2 cellular contexts compared by ENCODE assay signal in the genomic region with DNA sequence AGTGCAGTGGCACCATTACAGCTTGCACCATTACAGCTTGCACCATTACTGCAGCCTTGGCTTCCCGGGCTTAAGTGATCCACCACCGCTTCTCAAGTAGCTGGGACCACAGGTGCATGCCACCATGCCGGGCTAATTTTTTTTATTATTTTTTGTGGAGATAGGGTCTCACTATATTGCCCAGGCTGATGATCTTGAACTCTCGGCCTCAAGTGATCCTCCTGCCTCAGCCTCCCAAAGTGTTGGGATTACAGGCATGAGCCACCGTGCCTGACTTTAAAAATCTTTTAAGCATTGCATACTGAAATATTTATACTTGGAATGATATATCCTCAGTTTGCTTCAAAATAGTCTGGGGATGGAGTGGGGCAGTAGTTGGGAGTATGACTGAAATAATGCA.
A peak's percentile ranks its signal among the peaks of the same experiment; 100 is the strongest.
TF ChIP-seq lines count a peak whose summit lies in the region.

No MANE protein-coding gene starts in this region.

TF ChIP-seq in HEK293, 187 proteins besides CTCF, POLR2A, EP300 and RAD21:
- TF ChIP-seq, protein P1, sequence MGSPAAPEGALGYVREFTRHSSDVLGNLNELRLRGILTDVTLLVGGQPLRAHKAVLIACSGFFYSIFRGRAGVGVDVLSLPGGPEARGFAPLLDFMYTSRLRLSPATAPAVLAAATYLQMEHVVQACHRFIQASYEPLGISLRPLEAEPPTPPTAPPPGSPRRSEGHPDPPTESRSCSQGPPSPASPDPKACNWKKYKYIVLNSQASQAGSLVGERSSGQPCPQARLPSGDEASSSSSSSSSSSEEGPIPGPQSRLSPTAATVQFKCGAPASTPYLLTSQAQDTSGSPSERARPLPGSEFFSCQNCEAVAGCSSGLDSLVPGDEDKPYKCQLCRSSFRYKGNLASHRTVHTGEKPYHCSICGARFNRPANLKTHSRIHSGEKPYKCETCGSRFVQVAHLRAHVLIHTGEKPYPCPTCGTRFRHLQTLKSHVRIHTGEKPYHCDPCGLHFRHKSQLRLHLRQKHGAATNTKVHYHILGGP (tag by site-specific recombination; IDR thresholded peaks at IDR 0.05): no peak
- TF ChIP-seq ZNF121 (tag by site-specific recombination; IDR thresholded peaks at IDR 0.05) (peak; percentile 71; the same call in 1 of the 2 replicates), ZFP3 (tag by site-specific recombination; IDR thresholded peaks at IDR 0.05; ENCODE audit: low read depth) (no peak)

TF ChIP-seq in K562, 482 proteins besides CTCF, POLR2A, EP300 and RAD21:
- TF ChIP-seq CXXC5 (CRISPR knock-in tag; IDR thresholded peaks at IDR 0.05) (no peak), ZNF121 (CRISPR knock-in tag; conservative IDR thresholded peaks at IDR 0.05) (peak; percentile 25; the same call in 1 of the 2 replicates)
